Comparison of ENCODE assay signal across 8 cellular contexts in genomic region chr7:154682003-154682402, GRCh38.
"Had no signal": no experiment of that assay in that cellular context is flagged by ENCODE, and none has a peak within 500 bp of the region (broad histone marks: within the 10 kb centered on the region; RNA-seq: fewer than 3 reads in every experiment).

No MANE protein-coding gene starts in this region.

- H3K4me2 ChIP-seq: GM23338 had no signal

- H2AFZ ChIP-seq: GM23338 had no signal

- DNase-seq: H9, HCEC 1CT, IMR-90, KBM-7 had no signal

- H3K4me3 ChIP-seq: GM23338 had no signal

- FAIRE-seq: H1, H54, HTR-8/SVneo had no signal
